In the genomic region with DNA sequence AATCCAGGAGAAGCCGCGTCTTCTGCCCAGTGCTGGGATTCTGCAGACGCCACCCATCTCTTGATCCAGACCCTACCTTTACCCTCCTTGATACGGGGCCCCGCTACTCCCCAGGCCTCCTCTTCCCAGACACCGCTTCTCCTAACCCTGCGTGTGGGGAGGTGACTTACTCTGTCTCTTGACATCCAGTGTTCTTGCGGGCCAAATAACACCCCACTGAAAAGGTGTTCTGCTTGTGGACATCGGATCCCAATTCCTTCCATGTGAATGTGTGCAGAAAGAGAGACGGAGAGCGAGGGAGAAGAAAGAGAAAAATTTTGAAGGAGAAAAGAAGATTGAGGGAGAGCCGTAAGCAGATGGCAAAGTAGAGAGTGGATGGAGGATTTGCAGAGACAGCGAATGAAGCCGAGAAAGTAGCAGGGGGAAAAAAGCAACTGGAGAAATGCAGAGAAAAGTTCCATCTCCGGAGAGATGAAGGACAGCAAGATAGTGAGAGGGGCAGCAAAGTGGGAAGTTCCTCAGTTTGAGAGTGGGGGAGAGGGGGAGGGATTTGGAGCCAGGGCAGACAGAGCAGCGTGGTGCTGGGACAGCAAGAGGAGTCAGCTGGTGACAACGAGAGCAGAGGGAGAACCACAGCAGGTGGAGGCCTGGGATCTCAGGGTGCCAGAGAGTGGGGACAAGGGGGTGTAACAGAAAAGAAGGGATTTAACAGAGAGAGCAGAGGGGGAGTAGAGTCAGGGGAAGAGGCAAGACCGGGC, we compare ENCODE assay signal across 8 cellular contexts. TPM values are rescaled to one million over a fixed set of nuclear protein-coding genes. Genes with fewer than 3 reads are reported as not detected.
DNase-seq lines count a peak whose midpoint lies in the region; ATAC-seq, FAIRE-seq and TF ChIP-seq lines count a peak whose summit lies in the region.

No MANE protein-coding gene starts in this region.

- no TSS peak for BruUV-seq in OCI-LY7 (replicated peaks; lab: Mats Ljungman, UMichigan)

- TF ChIP-seq RAD21 in H1 (IDR thresholded peaks at IDR 0.05 in 1 of 2, conservative IDR thresholded peaks at IDR 0.05 in 1 of 2; ENCODE audit: low read depth in 2 of 2, low read length in 2 of 2): no peak

- H3K9me3 ChIP-seq in OCI-LY7 (ENCODE audit: low read length): peaks cover 20% of the 10 kb centered on the region; the same call in 1 of the 2 replicates
- peaks cover 0 to 2% of the 10 kb centered on the region in 2 experiments; a peak in 1 of 4 replicates for H3K9me3 ChIP-seq in H1 (ENCODE audit: insufficient read depth in 2 of 2, low read depth in 1 of 2, low read length in 1 of 2)

- no peak overlapping the region; the same call in 1 of the 2 replicates for H2BK5ac ChIP-seq in H1 (ENCODE audit: low read depth, low read length)

- H3K79me1 ChIP-seq in H1 (ENCODE audit: low read depth, low read length): peaks cover 3% of the 10 kb centered on the region; the same call in 1 of the 2 replicates

- H3K14ac ChIP-seq in H1 (ENCODE audit: insufficient read length): no peak overlapping the region

- FAIRE-seq in H1 (lab: Jason Lieb, UNC): no peak

- no peak for TF ChIP-seq POLR2A in H1 (IDR thresholded peaks at IDR 0.05; ENCODE audit: control extremely low read depth in 1 of 2, low read depth in 2 of 2, low read length in 2 of 2)

- H2BK20ac ChIP-seq in H1 (ENCODE audit: low read length): no peak overlapping the region

- DNase-seq in stimulated activated naive CD8-positive, alpha-beta T cell treated with anti-CD3 and anti-CD28 coated beads, Interleukin-15, Interleukin-2, amounts not matched to agents 100 U/mL and 50 U/mL, for 24 hours: no peak
- DNase-seq in OCI-LY7 (ENCODE audit: low spot score) (no peak), H1 (ENCODE audit: low read depth in 1 of 2, low spot score in 2 of 2) (no peak), nephron progenitor cell (peak; percentile 10), Ammon's horn (ENCODE audit: low spot score) (no peak), germinal center (ENCODE audit: low spot score) (no peak)

- peak overlapping the region; percentile 43 for H3K56ac ChIP-seq in H1 (replicated peaks; ENCODE audit: insufficient read length, low read depth, low read length)

- peak overlapping the region; percentile 97 for H3K27ac Mint-ChIP-seq in stimulated activated naive CD8-positive, alpha-beta T cell treated with anti-CD3 and anti-CD28 coated beads, Interleukin-15, Interleukin-2, amounts not matched to agents 100 ng/mL and 50 ng/mL, for 24 hours
- peak overlapping the region; percentile 77 for H3K27ac Mint-ChIP-seq in nephron progenitor cell

- H4K20me1 ChIP-seq in OCI-LY7 (ENCODE audit: insufficient read depth, low read length) (no peaks in the 10 kb centered on the region), H1 (replicated peaks in 1 of 2; ENCODE audit: control insufficient read depth in 1 of 2, insufficient read depth in 2 of 2, low read length in 2 of 2) (no peaks in the 10 kb centered on the region)

- H4K8ac ChIP-seq in H1 (ENCODE audit: extremely low read depth, insufficient read depth, low read length): no peak overlapping the region

- no peak overlapping the region for H4K5ac ChIP-seq in H1 (ENCODE audit: insufficient read length, low read depth, low read length)

- H3K4me1 ChIP-seq in OCI-LY7 (ENCODE audit: insufficient read depth, low read length, poor library complexity, severe bottlenecking) (peaks cover 12% of the 10 kb centered on the region), H1 (replicated peaks in 1 of 4; ENCODE audit: control insufficient read depth in 3 of 4, insufficient read depth in 4 of 4, low read length in 3 of 4) (no peaks in the 10 kb centered on the region; a peak in 2 of 7 replicates)

- no peak overlapping the region for H2BK120ac ChIP-seq in H1 (replicated peaks; ENCODE audit: low read depth, low read length)

- H3K27ac ChIP-seq in OCI-LY7 (ENCODE audit: low read depth, low read length, poor library complexity, severe bottlenecking): peak overlapping the region; percentile 63
- no peak overlapping the region for H3K27ac ChIP-seq in H1 (ENCODE audit: low read depth, low read length)

- peak overlapping the region; percentile 83 for H4K91ac ChIP-seq in H1 (replicated peaks; ENCODE audit: insufficient read length, low read length)

- TF ChIP-seq EP300 in H1 (IDR thresholded peaks at IDR 0.05; ENCODE audit: borderline replicate concordance in 1 of 2, low read depth in 2 of 2, low read length in 2 of 2): no peak

- ATAC-seq in stimulated activated naive CD8-positive, alpha-beta T cell treated with anti-CD3 and anti-CD28 coated beads, Interleukin-15, Interleukin-2, amounts not matched to agents 100 U/mL and 50 U/mL, for 24 hours: no peak
- no peak for ATAC-seq in HG02884 (IDR thresholded peaks at IDR 0.05; ENCODE audit: unreplicated experiment)

- H3K18ac ChIP-seq in H1 (ENCODE audit: extremely low read depth, low read length): no peak overlapping the region

- H3K4me1 Mint-ChIP-seq in stimulated activated naive CD8-positive, alpha-beta T cell treated with anti-CD3 and anti-CD28 coated beads, Interleukin-15, Interleukin-2, amounts not matched to agents 100 ng/mL and 50 ng/mL, for 24 hours (ENCODE audit: low read depth): peaks cover 20% of the 10 kb centered on the region
- H3K4me1 Mint-ChIP-seq in nephron progenitor cell: peaks cover 20% of the 10 kb centered on the region

- peak overlapping the region; percentile 84 for H3K4me2 ChIP-seq in OCI-LY7 (ENCODE audit: low read length)
- peak overlapping the region; percentile 74 to 97 for H3K4me2 ChIP-seq in H1 (ENCODE audit: insufficient read depth in 1 of 2, low read depth in 2 of 2, low read length in 2 of 2)

- 35% methylated on average over 18 of the region's 18 CpGs; no CpG with 5 or more reads in 1 of the 2 experiments for WGBS in H1 (ENCODE audit: extremely low coverage in 1 of 2, insufficient coverage in 1 of 2, insufficient read length in 1 of 2, insufficient replicate concordance in 2 of 2, low coverage in 1 of 2, low lambda C conversion rate in 2 of 2, missing lambda C conversion rate in 1 of 2), 2 experiments

- peaks cover 9% of the 10 kb centered on the region; the same call in 1 of the 2 replicates for H3K23me2 ChIP-seq in H1 (ENCODE audit: low read depth, low read length)

- H3K4me3 Mint-ChIP-seq in stimulated activated naive CD8-positive, alpha-beta T cell treated with anti-CD3 and anti-CD28 coated beads, Interleukin-15, Interleukin-2, amounts not matched to agents 100 ng/mL and 50 ng/mL, for 24 hours: peak overlapping the region; percentile 90
- peak overlapping the region; percentile 89 for H3K4me3 Mint-ChIP-seq in nephron progenitor cell

- H3K4me3 ChIP-seq in OCI-LY7 (ENCODE audit: low read depth, low read length, poor library complexity, severe bottlenecking) (peak overlapping the region; percentile 93), H1 (ENCODE audit: extremely low read depth in 1 of 4, insufficient read depth in 2 of 4, low read depth in 3 of 4, low read length in 4 of 4) (peak overlapping the region; percentile 85 to 98 (median 94))

- 0 out of 2 replicates have a peak overlapping the region, but pooled peaks have one; percentile 27 for H2BK12ac ChIP-seq in H1 (ENCODE audit: low read depth, low read length)

- peaks cover 67% of the 10 kb centered on the region for H3K36me3 Mint-ChIP-seq in stimulated activated naive CD8-positive, alpha-beta T cell treated with anti-CD3 and anti-CD28 coated beads, Interleukin-15, Interleukin-2, amounts not matched to agents 100 ng/mL and 50 ng/mL, for 24 hours (ENCODE audit: low read depth)
- H3K36me3 Mint-ChIP-seq in nephron progenitor cell (ENCODE audit: low read depth): peaks cover 72% of the 10 kb centered on the region

- H3K9me3 Mint-ChIP-seq in stimulated activated naive CD8-positive, alpha-beta T cell treated with anti-CD3 and anti-CD28 coated beads, Interleukin-15, Interleukin-2, amounts not matched to agents 100 ng/mL and 50 ng/mL, for 24 hours: peaks cover 38% of the 10 kb centered on the region
- peaks cover 83% of the 10 kb centered on the region for H3K9me3 Mint-ChIP-seq in nephron progenitor cell

- H3K4ac ChIP-seq in H1 (replicated peaks; ENCODE audit: insufficient read length, low read depth, low read length): peak overlapping the region; percentile 87

- no peaks in the 10 kb centered on the region for H3K27me3 Mint-ChIP-seq in stimulated activated naive CD8-positive, alpha-beta T cell treated with anti-CD3 and anti-CD28 coated beads, Interleukin-15, Interleukin-2, amounts not matched to agents 100 ng/mL and 50 ng/mL, for 24 hours
- H3K27me3 Mint-ChIP-seq in nephron progenitor cell (ENCODE audit: low read depth, poor library complexity): peaks cover 15% of the 10 kb centered on the region

- peak overlapping the region in 3 of 4 experiments; percentile 76 to 92 (median 79); a peak in 6 of 7 replicates for H3K9ac ChIP-seq in H1 (replicated peaks in 1 of 4; ENCODE audit: extremely low read depth in 1 of 4, low read depth in 3 of 4, low read length in 3 of 4)

- no peaks in the 10 kb centered on the region for H3K27me3 ChIP-seq in H1 (replicated peaks in 1 of 4; ENCODE audit: control insufficient read depth in 3 of 4, extremely low read depth in 1 of 4, insufficient read depth in 3 of 4, low read length in 3 of 4)

- H3K79me2 ChIP-seq in OCI-LY7 (ENCODE audit: insufficient read depth, low read depth, low read length): peaks cover 22% of the 10 kb centered on the region
- peaks cover 0 to 7% of the 10 kb centered on the region in 2 experiments; a peak in 2 of 4 replicates for H3K79me2 ChIP-seq in H1 (ENCODE audit: control insufficient read depth in 1 of 2, insufficient read depth in 2 of 2, low read length in 2 of 2)

- POLR2A ChIA-PET in OCI-LY7 (lab: Charles Lee): no interaction called here
- POLR2A ChIA-PET in H1 (lab: Charles Lee; ENCODE audit: partially characterized antibody): interaction anchor here (0.7 to 1.0 kb wide), 2 partner anchors 38 to 109 kb away, joined by 3 read pairs; partner anchors contain the start of gene ZNF610

- intact Hi-C loops in OCI-LY7 (cut with micrococcal nuclease; ENCODE audit: unreplicated experiment): loop anchor here (2.0 kb wide), 1 partner anchor 269 kb away; the partner anchor contains the start of gene ZNF614

- H2AFZ ChIP-seq in OCI-LY7 (ENCODE audit: low read length) (peak overlapping the region; percentile 61; the same call in 1 of the 2 replicates), H1 (ENCODE audit: low read length) (no peak overlapping the region; the same call in 1 of the 2 replicates)

- TF ChIP-seq CTCF in OCI-LY7 (conservative IDR thresholded peaks at IDR 0.05; ENCODE audit: low read length) (no peak), H1 (IDR thresholded peaks at IDR 0.05; ENCODE audit: control extremely low read depth in 1 of 3, insufficient read depth in 1 of 3, low read depth in 1 of 3, low read length in 3 of 3) (no peak), nephron progenitor cell (IDR thresholded peaks at IDR 0.05) (no peak)

- H3K36me3 ChIP-seq in OCI-LY7 (ENCODE audit: insufficient read depth, low read length) (peaks cover 51% of the 10 kb centered on the region), H1 (ENCODE audit: control insufficient read depth in 2 of 4, insufficient read depth in 4 of 4, low read length in 3 of 4) (peaks cover 4 to 29% (median 21%) of the 10 kb centered on the region in 4 experiments; a peak in 6 of 8 replicates)

- H3K23ac ChIP-seq in H1 (ENCODE audit: insufficient read length): no peak overlapping the region

- no peak overlapping the region for H2BK15ac ChIP-seq in H1 (ENCODE audit: low read length)

- H2AK5ac ChIP-seq in H1 (ENCODE audit: low read depth, low read length): no peak overlapping the region

- H3K9me2 ChIP-seq in OCI-LY7 (ENCODE audit: insufficient read depth, low read length): no peaks in the 10 kb centered on the region

- CTCF ChIA-PET in OCI-LY7 (lab: Charles Lee; ENCODE audit: unreplicated experiment) (no interaction called here), H1 (lab: Charles Lee; ENCODE audit: partially characterized antibody) (interaction anchor here (1.2 kb wide), 1 partner anchor 46 kb away, joined by 4 read pairs; no protein-coding TSS in a partner anchor)

RNA-seq across cellular contexts. Expression of gene ZNF480, which starts 0.8 kb away (rescaled TPM):
- 9.3 and 12.0 TPM in 2 replicates for total RNA-seq in OCI-LY7 (2014; rRNA removed; shearing (Covaris generic))
- total RNA-seq in OCI-LY7 (2022): 15.5 and 16.0 TPM in 2 replicates
- 27.5 and 32.9 TPM in 2 replicates for total RNA-seq in H1 (2021; fragmentation: NEBNext Ultra II Directional; extraction: Animal tissue kit (Norgen Biotek cat#: 25700))
- 1.2 and 3.4 TPM in 2 replicates for polyA plus RNA-seq in H1 (2011; rRNA removed)
- polyA plus RNA-seq in H1 (2011; cell fraction: cytosol; rRNA removed): 9.1 TPM
- polyA plus RNA-seq in H1 (2011; cell fraction: nucleus; rRNA removed): 4.2 TPM
- polyA plus RNA-seq in H1 (2012, experiment 1 of 2): 14.1 to 20.5 TPM (median 15.6 TPM) in 4 replicates
- polyA plus RNA-seq in H1 (2012, experiment 2 of 2): 0.46 TPM
- 22.4 TPM for polyA plus RNA-seq in H1 (2013, experiment 1 of 2)
- polyA plus RNA-seq in H1 (2013, experiment 2 of 2): 19.3 TPM
- 20.7 and 41.2 TPM in 2 replicates for polyA minus RNA-seq in H1 (2011; rRNA and poly(A)+ RNA removed)
- polyA minus RNA-seq in H1 (2011; cell fraction: cytosol; rRNA and poly(A)+ RNA removed): 10.9 TPM
- polyA minus RNA-seq in H1 (2011; cell fraction: nucleus; rRNA and poly(A)+ RNA removed): 79.1 TPM

RNA-seq across cellular contexts. Expression of gene ZNF766, which starts 28.4 kb away (rescaled TPM):
- total RNA-seq in OCI-LY7 (2014; rRNA removed; shearing (Covaris generic)): 15.5 and 17.1 TPM in 2 replicates
- 15.8 and 26.4 TPM in 2 replicates for total RNA-seq in OCI-LY7 (2022)
- total RNA-seq in H1 (2021; fragmentation: NEBNext Ultra II Directional; extraction: Animal tissue kit (Norgen Biotek cat#: 25700)): 31.9 and 34.6 TPM in 2 replicates
- 4.5 and 8.3 TPM in 2 replicates for polyA plus RNA-seq in H1 (2011; rRNA removed)
- 12.2 TPM for polyA plus RNA-seq in H1 (2011; cell fraction: cytosol; rRNA removed)
- polyA plus RNA-seq in H1 (2011; cell fraction: nucleus; rRNA removed): 5.2 TPM
- 20.2 to 45.4 TPM (median 22.6 TPM) in 4 replicates for polyA plus RNA-seq in H1 (2012, experiment 1 of 2)
- polyA plus RNA-seq in H1 (2012, experiment 2 of 2): 1.3 TPM
- 22.4 TPM for polyA plus RNA-seq in H1 (2013, experiment 1 of 2)
- 22.3 TPM for polyA plus RNA-seq in H1 (2013, experiment 2 of 2)
- polyA minus RNA-seq in H1 (2011; rRNA and poly(A)+ RNA removed): 21.4 and 33.2 TPM in 2 replicates
- polyA minus RNA-seq in H1 (2011; cell fraction: cytosol; rRNA and poly(A)+ RNA removed): 21.5 TPM
- polyA minus RNA-seq in H1 (2011; cell fraction: nucleus; rRNA and poly(A)+ RNA removed): 35.4 TPM

RNA-seq across cellular contexts. Expression of gene ZNF610, which starts 38.3 kb away (rescaled TPM):
- total RNA-seq in OCI-LY7 (2014; rRNA removed; shearing (Covaris generic)): 0.13 and 0.54 TPM in 2 replicates
- 2.1 and 2.6 TPM in 2 replicates for total RNA-seq in OCI-LY7 (2022)
- total RNA-seq in H1 (2021; fragmentation: NEBNext Ultra II Directional; extraction: Animal tissue kit (Norgen Biotek cat#: 25700)): 4.9 and 5.4 TPM in 2 replicates
- polyA plus RNA-seq in H1 (2011; rRNA removed): 2.4 and 3.4 TPM in 2 replicates
- polyA plus RNA-seq in H1 (2011; cell fraction: cytosol; rRNA removed): 3.3 TPM
- 6.8 TPM for polyA plus RNA-seq in H1 (2011; cell fraction: nucleus; rRNA removed)
- polyA plus RNA-seq in H1 (2012, experiment 1 of 2): 3.6 to 5.2 TPM (median 4.3 TPM) in 4 replicates
- polyA plus RNA-seq in H1 (2012, experiment 2 of 2): 0.60 TPM
- 7.4 TPM for polyA plus RNA-seq in H1 (2013, experiment 1 of 2)
- 8.0 TPM for polyA plus RNA-seq in H1 (2013, experiment 2 of 2)
- polyA minus RNA-seq in H1 (2011; rRNA and poly(A)+ RNA removed): 5.6 and 8.3 TPM in 2 replicates
- 5.2 TPM for polyA minus RNA-seq in H1 (2011; cell fraction: cytosol; rRNA and poly(A)+ RNA removed)
- polyA minus RNA-seq in H1 (2011; cell fraction: nucleus; rRNA and poly(A)+ RNA removed): 5.3 TPM
